8 cellular contexts compared by ENCODE assay signal in genomic region chr12:120356567-120357030, GRCh38. TPM values are rescaled to one million over a fixed set of nuclear protein-coding genes. Genes with fewer than 3 reads are reported as not detected.
DNase-seq lines count a peak whose midpoint lies in the region; ATAC-seq, FAIRE-seq and TF ChIP-seq lines count a peak whose summit lies in the region.

No MANE protein-coding gene starts in this region.

- peak; percentile 56 for TF ChIP-seq CTCF in GM13976 (IDR thresholded peaks at IDR 0.05; ENCODE audit: borderline replicate concordance, control extremely low read depth, extremely low read depth, insufficient read depth, missing control alignments)
- peak; percentile 95 for TF ChIP-seq CTCF in bronchial epithelial cell (IDR thresholded peaks at IDR 0.05; ENCODE audit: insufficient read depth, low read length, severe bottlenecking)

- H3K36me3 ChIP-seq in bronchial epithelial cell (ENCODE audit: control insufficient read depth, insufficient read depth, low read length), result no peaks in the 10 kb centered on the region

- peaks cover 1% of the 10 kb centered on the region for H3K27me3 ChIP-seq in bronchial epithelial cell (ENCODE audit: control insufficient read depth, insufficient read depth, low read length)

- peak; percentile 89 for DNase-seq in GM13976 (ENCODE audit: low spot score)
- peak; percentile 76 for DNase-seq in NCI-H2227 treated with DMSO at 0.1 percent for 48 hours (lab: John Stamatoyannopoulos, UW)
- DNase-seq in activated CD4-positive, CD25-positive, alpha-beta regulatory T cell (lab: John Stamatoyannopoulos, UW), result peak; percentile 40 to 69 (median 52)
- DNase-seq in bronchial epithelial cell (ENCODE audit: low read depth), result peak; percentile 82
- DNase-seq in kidney glomerular epithelial cell (lab: John Stamatoyannopoulos, UW), result peak; percentile 94
- peak; percentile 70 for DNase-seq in stimulated activated CD4-positive, alpha-beta T cell treated with anti-CD3 and anti-CD28 coated beads, Interleukin-1b, Interleukin-23, amount 100 ng/mL, for 4 hours (ENCODE audit: low read depth in 2 of 2)

- in situ Hi-C loops in GM13976 (cut with MboI; ENCODE audit: low sequenced_read_pairs, unreplicated experiment), result no loop called here

- FAIRE-seq in A204.1 (lab: Jason Lieb, UNC), result peak; percentile 92
- FAIRE-seq in bronchial epithelial cell (lab: Jason Lieb, UNC), result peak; percentile 73

- H3K4me3 ChIP-seq in bronchial epithelial cell (ENCODE audit: low read depth, low read length), result no peak overlapping the region

- ATAC-seq in GM19351 (IDR thresholded peaks at IDR 0.05; ENCODE audit: unreplicated experiment), result no peak

RNA-seq across cellular contexts. Expression of gene MSI1, which starts 12.4 kb away (rescaled TPM):
- not detected in 2 replicates for total RNA-seq in bronchial epithelial cell

RNA-seq across cellular contexts. Expression of gene PLA2G1B, which starts 29.0 kb away (rescaled TPM):
- total RNA-seq in bronchial epithelial cell, result not detected in 2 replicates

RNA-seq across cellular contexts. Expression of gene SIRT4, which starts 54.5 kb away (rescaled TPM):
- total RNA-seq in bronchial epithelial cell, result 0.79 and 1.3 TPM in 2 replicates
